Comparison of ENCODE assay signal across 9 cellular contexts in the genomic region with DNA sequence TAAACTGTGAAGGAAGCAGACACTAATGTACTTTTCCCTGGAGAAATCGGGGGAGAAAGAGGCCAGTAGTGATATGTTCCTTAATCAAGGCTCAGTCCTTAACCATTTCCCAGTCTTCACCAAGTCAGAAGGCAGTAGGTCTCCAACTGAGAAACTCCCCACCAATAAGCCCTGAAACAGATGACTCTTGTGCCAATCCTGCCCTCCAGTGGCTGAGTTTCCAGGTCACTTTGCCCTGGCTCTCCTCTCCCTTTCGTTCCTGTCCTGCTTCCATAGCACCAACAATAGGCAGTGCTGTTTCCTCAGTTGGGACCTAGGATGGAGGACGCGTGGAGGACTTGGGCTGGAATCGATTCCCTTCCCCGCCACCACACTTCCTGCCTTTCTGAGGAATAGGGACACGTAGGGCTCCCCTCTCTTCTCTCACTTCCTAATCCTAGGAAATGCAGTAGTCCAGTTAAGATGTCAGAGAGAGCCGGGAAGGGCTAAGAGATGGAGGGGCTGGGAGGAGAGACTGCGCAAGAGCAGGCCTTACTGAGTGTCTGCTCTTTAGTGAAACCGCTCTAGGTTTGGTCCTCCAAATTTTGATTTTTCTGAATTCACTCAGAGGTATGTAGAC. TPM values are rescaled to one million over a fixed set of nuclear protein-coding genes. Genes with fewer than 3 reads are reported as not detected.
DNase-seq lines count a peak whose midpoint lies in the region; ATAC-seq, FAIRE-seq and TF ChIP-seq lines count a peak whose summit lies in the region.
"Had no signal": no experiment of that assay in that cellular context is flagged by ENCODE, and none has a peak within 500 bp of the region (broad histone marks: within the 10 kb centered on the region; RNA-seq: fewer than 3 reads in every experiment).

No MANE protein-coding gene starts in this region.

- no peak overlapping the region for H4K91ac ChIP-seq in neuronal stem cell (ENCODE audit: low read depth, low read length, poor library complexity)

- ATAC-seq in GM18907 (IDR thresholded peaks at IDR 0.05; ENCODE audit: unreplicated experiment) (no peak), GM18505 (IDR thresholded peaks at IDR 0.05; ENCODE audit: unreplicated experiment) (no peak)

- no peaks in the 10 kb centered on the region for H3K79me1 ChIP-seq in neuronal stem cell (ENCODE audit: low read depth, low read length)

- H4K20me1 ChIP-seq in PC-9 (ENCODE audit: insufficient read depth), result no peaks in the 10 kb centered on the region

- POLR2A ChIA-PET in PC-9 (lab: Charles Lee; ENCODE audit: unreplicated experiment), result interaction anchor here (0.7 kb wide), 1 partner anchor 124 kb away, joined by 5 read pairs; no protein-coding TSS in a partner anchor

- peaks cover 2% of the 10 kb centered on the region; the same call in 1 of the 2 replicates for H3F3A ChIP-seq in PC-9 (ENCODE audit: insufficient read depth, low read depth)

- intact Hi-C loops in PC-9 (cut with micrococcal nuclease; ENCODE audit: unreplicated experiment), result loop anchor here (1.0 to 2.0 kb wide), 3 partner anchors 125 to 688 kb away; no protein-coding TSS in a partner anchor

- H3K27me3 ChIP-seq in PC-9 (ENCODE audit: insufficient read depth, low read depth) (no peaks in the 10 kb centered on the region), neuronal stem cell (ENCODE audit: control insufficient read depth in 3 of 3, insufficient read depth in 3 of 3, low read depth in 1 of 3, low read length in 3 of 3) (peaks cover 0 to 7% (median 0%) of the 10 kb centered on the region in 3 experiments)

- FAIRE-seq in HTR-8/SVneo (lab: Jason Lieb, UNC), result no peak

- CTCF ChIA-PET in PC-9 (lab: Charles Lee), result interaction anchor here (0.7 to 1.3 kb wide), 4 partner anchors 36 to 126 kb away, joined by 3 to 6 read pairs (median 6); no protein-coding TSS in a partner anchor

- no peak overlapping the region for H3K18ac ChIP-seq in neuronal stem cell (ENCODE audit: low read length)

- H3K4me2 ChIP-seq in PC-9, result no peak overlapping the region
- H3K4me2 ChIP-seq in neuronal stem cell (ENCODE audit: insufficient read depth, low read length, poor library complexity, severe bottlenecking), result no peak overlapping the region

- DNase-seq in stimulated activated CD4-positive, alpha-beta T cell treated with anti-CD3 and anti-CD28 coated beads, Interleukin-1b, Interleukin-23, amount 100 ng/mL, for 48 hours, result peak; percentile 10
- DNase-seq in stimulated activated CD4-positive, alpha-beta T cell treated with anti-CD3 and anti-CD28 coated beads, Interleukin-2, amount 100 ng/mL, for 48 hours, result no peak
- DNase-seq in HTR-8/SVneo (ENCODE audit: insufficient read length, low spot score) (peak; percentile 73), PC-9 (peak; percentile 63 to 78), dermis microvascular lymphatic vessel endothelial cell (ENCODE audit: low read depth in 2 of 2) (peak; percentile 46 to 82), neuronal stem cell (ENCODE audit: low spot score) (peak; percentile 58)
- DNase-seq: left cardiac atrium had no signal

- no peaks in the 10 kb centered on the region for H3K9me2 ChIP-seq in PC-9 (ENCODE audit: insufficient read depth)

- no peak overlapping the region for H2AFZ ChIP-seq in PC-9
- H2AFZ ChIP-seq in neuronal stem cell (ENCODE audit: low read length), result peak overlapping the region; percentile 31

- no peak overlapping the region for H3K14ac ChIP-seq in neuronal stem cell (ENCODE audit: low read length)

- H3K36me3 ChIP-seq in PC-9 (ENCODE audit: low read depth) (no peaks in the 10 kb centered on the region), neuronal stem cell (replicated peaks in 1 of 2; ENCODE audit: control insufficient read depth in 2 of 2, insufficient read depth in 2 of 2, low read length in 2 of 2) (no peaks in the 10 kb centered on the region)

- no CpG with 5 or more reads among the region's 10 CpGs for WGBS in neuronal stem cell (ENCODE audit: extremely low coverage in 2 of 2, insufficient read length in 2 of 2, insufficient replicate concordance in 1 of 2), 2 donors

- H2BK15ac ChIP-seq in neuronal stem cell (ENCODE audit: low read length), result no peak overlapping the region

- H3K23ac ChIP-seq in neuronal stem cell (ENCODE audit: low read depth, low read length, poor library complexity), result no peak overlapping the region

- BruUV-seq in PC-9 (replicated peaks; lab: Mats Ljungman, UMichigan), result no TSS peak

- H2BK5ac ChIP-seq in neuronal stem cell (ENCODE audit: low read length), result no peak overlapping the region

- no peak overlapping the region for H2AK5ac ChIP-seq in neuronal stem cell (ENCODE audit: low read depth, low read length)

- no peak overlapping the region for H2BK12ac ChIP-seq in neuronal stem cell (ENCODE audit: low read length)

- H3K4me1 ChIP-seq in PC-9 (replicated peaks; ENCODE audit: insufficient read depth) (peaks cover 7% of the 10 kb centered on the region), neuronal stem cell (ENCODE audit: control insufficient read depth in 2 of 2, insufficient read depth in 1 of 2, low read depth in 1 of 2, low read length in 2 of 2) (peaks cover 0 to 2% of the 10 kb centered on the region in 2 donors)

- TF ChIP-seq CTCF in PC-9 (conservative IDR thresholded peaks at IDR 0.05), result peak; percentile 82

- H3K27ac ChIP-seq in PC-9 (no peak overlapping the region), neuronal stem cell (replicated peaks; ENCODE audit: low read length) (no peak overlapping the region)

- H3K4me3 ChIP-seq in PC-9 (no peak overlapping the region), neuronal stem cell (ENCODE audit: low read length in 2 of 2) (no peak overlapping the region)

- no peak for TF ChIP-seq POLR2A in GM18505 (IDR thresholded peaks at IDR 0.05; ENCODE audit: borderline replicate concordance, extremely low read depth, insufficient read depth, insufficient read length)

- no peak overlapping the region for H3K4ac ChIP-seq in neuronal stem cell (ENCODE audit: low read length)

- H4K8ac ChIP-seq in neuronal stem cell (ENCODE audit: low read depth, low read length), result no peak overlapping the region

- H2BK120ac ChIP-seq in neuronal stem cell (ENCODE audit: low read depth, low read length), result no peak overlapping the region

- no peak overlapping the region for H3K9ac ChIP-seq in neuronal stem cell (ENCODE audit: low read depth, low read length, poor library complexity)

- no peaks in the 10 kb centered on the region for H3K79me2 ChIP-seq in PC-9 (ENCODE audit: low read depth)

- H3K9me3 ChIP-seq in PC-9 (ENCODE audit: insufficient read depth, low read depth) (no peaks in the 10 kb centered on the region), neuronal stem cell (replicated peaks in 1 of 2; ENCODE audit: control insufficient read depth in 2 of 2, insufficient read depth in 1 of 2, low read depth in 1 of 2, low read length in 2 of 2) (no peaks in the 10 kb centered on the region)

RNA-seq across cellular contexts. Expression of a gene that starts 23.4 kb away (rescaled TPM):
- not detected in 2 replicates for total RNA-seq in PC-9 (2021)
- total RNA-seq in dermis microvascular lymphatic vessel endothelial cell, result not detected in 2 replicates
- polyA plus RNA-seq in neuronal stem cell (2013, experiment 1 of 2), result 0.63 TPM
- 0.46 TPM for polyA plus RNA-seq in neuronal stem cell (2013, experiment 2 of 2)
- total RNA-seq: left cardiac atrium had no signal

Comparison
In these comparisons a context has a peak if more than half of its experiments do, and no peak if none do; other contexts are left out.
1. DNase-seq: peak in stimulated activated CD4-positive, alpha-beta T cell treated with anti-CD3 and anti-CD28 coated beads, Interleukin-1b, Interleukin-23, amount 100 ng/mL, for 48 hours (single experiment), HTR-8/SVneo (single experiment), PC-9 (2 of 2), dermis microvascular lymphatic vessel endothelial cell (2 of 2) and neuronal stem cell (single experiment); none in stimulated activated CD4-positive, alpha-beta T cell treated with anti-CD3 and anti-CD28 coated beads, Interleukin-2, amount 100 ng/mL, for 48 hours (0 of 2).